ENCODE assay signal across 2 cellular contexts in genomic region chr17:81069084-81069645, GRCh38.
TF ChIP-seq lines count a peak whose summit lies in the region.

No MANE protein-coding gene starts in this region.

TF ChIP-seq in liver, 16 proteins besides CTCF, POLR2A, EP300 and RAD21 (continued from another document):
- TF ChIP-seq ZBTB33 (IDR thresholded peaks at IDR 0.05), result no peak
- TF ChIP-seq HNF4A (conservative IDR thresholded peaks at IDR 0.05), result peak; percentile 94 to 97
- peak in 1 of 2 donors; percentile 60 for TF ChIP-seq EGR1 (IDR thresholded peaks at IDR 0.05; ENCODE audit: low read depth in 2 of 2)
- no peak for TF ChIP-seq MAX (IDR thresholded peaks at IDR 0.05)
- TF ChIP-seq, protein P1, sequence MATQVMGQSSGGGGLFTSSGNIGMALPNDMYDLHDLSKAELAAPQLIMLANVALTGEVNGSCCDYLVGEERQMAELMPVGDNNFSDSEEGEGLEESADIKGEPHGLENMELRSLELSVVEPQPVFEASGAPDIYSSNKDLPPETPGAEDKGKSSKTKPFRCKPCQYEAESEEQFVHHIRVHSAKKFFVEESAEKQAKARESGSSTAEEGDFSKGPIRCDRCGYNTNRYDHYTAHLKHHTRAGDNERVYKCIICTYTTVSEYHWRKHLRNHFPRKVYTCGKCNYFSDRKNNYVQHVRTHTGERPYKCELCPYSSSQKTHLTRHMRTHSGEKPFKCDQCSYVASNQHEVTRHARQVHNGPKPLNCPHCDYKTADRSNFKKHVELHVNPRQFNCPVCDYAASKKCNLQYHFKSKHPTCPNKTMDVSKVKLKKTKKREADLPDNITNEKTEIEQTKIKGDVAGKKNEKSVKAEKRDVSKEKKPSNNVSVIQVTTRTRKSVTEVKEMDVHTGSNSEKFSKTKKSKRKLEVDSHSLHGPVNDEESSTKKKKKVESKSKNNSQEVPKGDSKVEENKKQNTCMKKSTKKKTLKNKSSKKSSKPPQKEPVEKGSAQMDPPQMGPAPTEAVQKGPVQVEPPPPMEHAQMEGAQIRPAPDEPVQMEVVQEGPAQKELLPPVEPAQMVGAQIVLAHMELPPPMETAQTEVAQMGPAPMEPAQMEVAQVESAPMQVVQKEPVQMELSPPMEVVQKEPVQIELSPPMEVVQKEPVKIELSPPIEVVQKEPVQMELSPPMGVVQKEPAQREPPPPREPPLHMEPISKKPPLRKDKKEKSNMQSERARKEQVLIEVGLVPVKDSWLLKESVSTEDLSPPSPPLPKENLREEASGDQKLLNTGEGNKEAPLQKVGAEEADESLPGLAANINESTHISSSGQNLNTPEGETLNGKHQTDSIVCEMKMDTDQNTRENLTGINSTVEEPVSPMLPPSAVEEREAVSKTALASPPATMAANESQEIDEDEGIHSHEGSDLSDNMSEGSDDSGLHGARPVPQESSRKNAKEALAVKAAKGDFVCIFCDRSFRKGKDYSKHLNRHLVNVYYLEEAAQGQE (IDR thresholded peaks at IDR 0.05), result peak; percentile 51
- TF ChIP-seq SP1 (IDR thresholded peaks at IDR 0.05), result peak; percentile 82
TF ChIP-seq in liver: peak in this region for 10.

TF ChIP-seq in HepG2, 621 proteins besides CTCF, POLR2A, EP300 and RAD21 (continued from another document):
- no peak for TF ChIP-seq ZBTB40 (IDR thresholded peaks at IDR 0.05)
- no peak for TF ChIP-seq ZBTB40 (CRISPR knock-in tag; IDR thresholded peaks at IDR 0.05)
- TF ChIP-seq, protein P2, sequence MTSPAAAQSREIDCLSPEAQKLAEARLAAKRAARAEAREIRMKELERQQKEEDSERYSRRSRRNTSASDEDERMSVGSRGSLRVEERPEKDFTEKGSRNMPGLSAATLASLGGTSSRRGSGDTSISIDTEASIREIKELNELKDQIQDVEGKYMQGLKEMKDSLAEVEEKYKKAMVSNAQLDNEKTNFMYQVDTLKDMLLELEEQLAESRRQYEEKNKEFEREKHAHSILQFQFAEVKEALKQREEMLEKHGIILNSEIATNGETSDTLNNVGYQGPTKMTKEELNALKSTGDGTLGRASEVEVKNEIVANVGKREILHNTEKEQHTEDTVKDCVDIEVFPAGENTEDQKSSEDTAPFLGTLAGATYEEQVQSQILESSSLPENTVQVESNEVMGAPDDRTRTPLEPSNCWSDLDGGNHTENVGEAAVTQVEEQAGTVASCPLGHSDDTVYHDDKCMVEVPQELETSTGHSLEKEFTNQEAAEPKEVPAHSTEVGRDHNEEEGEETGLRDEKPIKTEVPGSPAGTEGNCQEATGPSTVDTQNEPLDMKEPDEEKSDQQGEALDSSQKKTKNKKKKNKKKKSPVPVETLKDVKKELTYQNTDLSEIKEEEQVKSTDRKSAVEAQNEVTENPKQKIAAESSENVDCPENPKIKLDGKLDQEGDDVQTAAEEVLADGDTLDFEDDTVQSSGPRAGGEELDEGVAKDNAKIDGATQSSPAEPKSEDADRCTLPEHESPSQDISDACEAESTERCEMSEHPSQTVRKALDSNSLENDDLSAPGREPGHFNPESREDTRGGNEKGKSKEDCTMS (CRISPR knock-in tag; conservative IDR thresholded peaks at IDR 0.05), result no peak
